Comparison of ENCODE assay signal across 1 cellular context in the genomic region with DNA sequence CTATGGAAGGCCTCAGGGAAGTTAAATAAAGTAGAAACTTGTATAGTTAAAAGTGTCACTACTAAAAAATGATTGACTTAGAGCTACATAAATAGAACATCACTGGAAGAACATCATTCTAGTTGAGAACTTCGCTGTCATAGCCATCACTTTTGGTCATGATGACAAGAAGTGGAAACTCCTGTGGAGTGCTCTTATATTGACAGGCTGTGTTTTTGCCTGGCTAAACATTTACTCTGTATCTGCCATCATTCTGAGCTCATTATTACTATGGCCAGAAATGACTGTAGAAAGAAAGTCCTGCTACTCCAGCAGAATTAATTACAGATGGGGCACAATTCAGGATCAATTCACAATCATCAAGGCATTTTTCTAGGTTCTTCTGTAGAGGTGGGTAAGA.
TF ChIP-seq lines count a peak whose summit lies in the region.

No MANE protein-coding gene starts in this region.

TF ChIP-seq in GM23338, 12 proteins besides CTCF, POLR2A, EP300 and RAD21 (continued from another document):
- TF ChIP-seq, protein P1, sequence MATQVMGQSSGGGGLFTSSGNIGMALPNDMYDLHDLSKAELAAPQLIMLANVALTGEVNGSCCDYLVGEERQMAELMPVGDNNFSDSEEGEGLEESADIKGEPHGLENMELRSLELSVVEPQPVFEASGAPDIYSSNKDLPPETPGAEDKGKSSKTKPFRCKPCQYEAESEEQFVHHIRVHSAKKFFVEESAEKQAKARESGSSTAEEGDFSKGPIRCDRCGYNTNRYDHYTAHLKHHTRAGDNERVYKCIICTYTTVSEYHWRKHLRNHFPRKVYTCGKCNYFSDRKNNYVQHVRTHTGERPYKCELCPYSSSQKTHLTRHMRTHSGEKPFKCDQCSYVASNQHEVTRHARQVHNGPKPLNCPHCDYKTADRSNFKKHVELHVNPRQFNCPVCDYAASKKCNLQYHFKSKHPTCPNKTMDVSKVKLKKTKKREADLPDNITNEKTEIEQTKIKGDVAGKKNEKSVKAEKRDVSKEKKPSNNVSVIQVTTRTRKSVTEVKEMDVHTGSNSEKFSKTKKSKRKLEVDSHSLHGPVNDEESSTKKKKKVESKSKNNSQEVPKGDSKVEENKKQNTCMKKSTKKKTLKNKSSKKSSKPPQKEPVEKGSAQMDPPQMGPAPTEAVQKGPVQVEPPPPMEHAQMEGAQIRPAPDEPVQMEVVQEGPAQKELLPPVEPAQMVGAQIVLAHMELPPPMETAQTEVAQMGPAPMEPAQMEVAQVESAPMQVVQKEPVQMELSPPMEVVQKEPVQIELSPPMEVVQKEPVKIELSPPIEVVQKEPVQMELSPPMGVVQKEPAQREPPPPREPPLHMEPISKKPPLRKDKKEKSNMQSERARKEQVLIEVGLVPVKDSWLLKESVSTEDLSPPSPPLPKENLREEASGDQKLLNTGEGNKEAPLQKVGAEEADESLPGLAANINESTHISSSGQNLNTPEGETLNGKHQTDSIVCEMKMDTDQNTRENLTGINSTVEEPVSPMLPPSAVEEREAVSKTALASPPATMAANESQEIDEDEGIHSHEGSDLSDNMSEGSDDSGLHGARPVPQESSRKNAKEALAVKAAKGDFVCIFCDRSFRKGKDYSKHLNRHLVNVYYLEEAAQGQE (IDR thresholded peaks at IDR 0.05; ENCODE audit: unreplicated experiment), result no peak
- TF ChIP-seq JUNB (IDR thresholded peaks at IDR 0.05; ENCODE audit: unreplicated experiment) (no peak), ZNF331 (CRISPR knock-in tag; IDR thresholded peaks at IDR 0.05; ENCODE audit: low read depth) (no peak)
- TF ChIP-seq, protein P2, sequence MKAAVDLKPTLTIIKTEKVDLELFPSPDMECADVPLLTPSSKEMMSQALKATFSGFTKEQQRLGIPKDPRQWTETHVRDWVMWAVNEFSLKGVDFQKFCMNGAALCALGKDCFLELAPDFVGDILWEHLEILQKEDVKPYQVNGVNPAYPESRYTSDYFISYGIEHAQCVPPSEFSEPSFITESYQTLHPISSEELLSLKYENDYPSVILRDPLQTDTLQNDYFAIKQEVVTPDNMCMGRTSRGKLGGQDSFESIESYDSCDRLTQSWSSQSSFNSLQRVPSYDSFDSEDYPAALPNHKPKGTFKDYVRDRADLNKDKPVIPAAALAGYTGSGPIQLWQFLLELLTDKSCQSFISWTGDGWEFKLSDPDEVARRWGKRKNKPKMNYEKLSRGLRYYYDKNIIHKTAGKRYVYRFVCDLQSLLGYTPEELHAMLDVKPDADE (IDR thresholded peaks at IDR 0.05), result no peak
